Comparison of ENCODE assay signal across 10 cellular contexts in the genomic region with DNA sequence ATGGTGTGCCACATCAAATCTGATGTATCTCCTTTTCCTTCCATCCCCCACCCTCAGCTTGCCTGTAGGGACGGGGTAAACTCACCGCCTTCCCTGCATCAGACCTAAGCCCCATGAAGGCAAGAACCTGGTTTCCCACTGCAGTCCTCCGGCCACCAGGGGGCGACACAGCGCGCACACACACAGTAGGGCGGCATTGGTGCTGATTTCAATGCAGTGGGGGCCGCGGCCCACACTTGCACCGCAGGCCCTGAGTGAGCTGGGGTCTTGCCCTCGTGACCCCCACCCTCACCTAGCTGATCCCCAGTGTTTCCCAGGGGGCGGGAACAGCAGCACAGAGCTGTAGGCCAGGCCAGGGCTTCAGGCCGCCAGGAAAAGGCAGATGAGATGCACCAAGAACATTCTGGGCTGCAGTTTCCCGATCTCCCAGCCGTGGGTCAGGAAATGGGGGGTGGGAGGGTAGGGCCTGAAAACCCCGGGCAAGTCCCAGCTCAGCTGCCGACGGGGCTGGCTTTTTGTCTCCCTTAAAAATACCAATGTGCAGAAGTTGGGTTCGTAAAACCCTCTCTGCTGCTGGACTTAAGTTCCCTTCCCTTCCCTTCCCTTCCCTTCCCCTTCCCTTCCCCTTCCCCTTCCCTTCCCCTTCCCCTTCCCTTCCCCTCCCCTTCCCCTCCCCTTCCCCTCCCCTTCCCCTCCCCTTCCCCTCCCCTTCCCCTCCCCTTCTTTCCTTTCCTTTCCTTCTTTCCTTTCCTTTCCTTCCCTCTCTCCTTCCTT. TPM values are rescaled to one million over a fixed set of nuclear protein-coding genes. Genes with fewer than 3 reads are reported as not detected.
DNase-seq lines count a peak whose midpoint lies in the region; ATAC-seq and TF ChIP-seq lines count a peak whose summit lies in the region.
"Had no signal": no experiment of that assay in that cellular context is flagged by ENCODE, and none has a peak within 500 bp of the region (broad histone marks: within the 10 kb centered on the region; RNA-seq: fewer than 3 reads in every experiment).

No MANE protein-coding gene starts in this region.

- no peaks in the 10 kb centered on the region for H3K36me3 ChIP-seq in Loucy (ENCODE audit: insufficient read depth, low read length)

- ATAC-seq in GM21423 (IDR thresholded peaks at IDR 0.05; ENCODE audit: unreplicated experiment) = no peak
- ATAC-seq in stimulated activated memory B cell treated with anti-CD40 and anti-IgM and Interleukin-4, amounts not matched to agents 10 μg/mL and 1 μg/mL and 100 μg/mL, for 72 hours = no peak
- no peak for ATAC-seq in HG02981 (IDR thresholded peaks at IDR 0.05; ENCODE audit: unreplicated experiment)

- H3K4me1 ChIP-seq in Loucy (ENCODE audit: insufficient read depth, low read length, poor library complexity, severe bottlenecking) = peaks cover 30% of the 10 kb centered on the region

- no peaks in the 10 kb centered on the region for H3K27me3 ChIP-seq in Loucy (ENCODE audit: insufficient read depth, low read length, poor library complexity, severe bottlenecking)

- peaks cover 29% of the 10 kb centered on the region for H3K79me2 ChIP-seq in Loucy (ENCODE audit: insufficient read depth, low read length)

- H3K4me3 ChIP-seq in AG10803 (ENCODE audit: low read length) (no peak overlapping the region), Loucy (ENCODE audit: low read length, poor library complexity, severe bottlenecking) (no peak overlapping the region)

- no peak overlapping the region for H3K27ac Mint-ChIP-seq in activated T-helper 2 cell treated with anti-CD3 and anti-CD28 coated beads, Interferon-gamma antibody, Interleukin-2, Interleukin-4, amounts not matched to agents 10 μg/mL and 5 μg/mL and 100 μg/mL, durations not matched to agents 14 hours and 24 hours and 36 hours
- H3K27ac Mint-ChIP-seq in mesothelial cell of epicardium = no peak overlapping the region
- no peak overlapping the region for H3K27ac Mint-ChIP-seq in stimulated activated memory B cell treated with anti-CD40 and anti-IgM and Interleukin-4, amounts not matched to agents 10 μg/mL and 1 μg/mL and 100 μg/mL, for 72 hours

- no peak overlapping the region for H2AFZ ChIP-seq in Loucy (ENCODE audit: low read length)

- peaks cover 5% of the 10 kb centered on the region for H3K9me3 Mint-ChIP-seq in activated T-helper 2 cell treated with anti-CD3 and anti-CD28 coated beads, Interferon-gamma antibody, Interleukin-2, Interleukin-4, amounts not matched to agents 10 μg/mL and 5 μg/mL and 100 μg/mL, durations not matched to agents 14 hours and 24 hours and 36 hours
- H3K9me3 Mint-ChIP-seq in mesothelial cell of epicardium = peaks cover 5% of the 10 kb centered on the region
- peaks cover 4% of the 10 kb centered on the region for H3K9me3 Mint-ChIP-seq in stimulated activated memory B cell treated with anti-CD40 and anti-IgM and Interleukin-4, amounts not matched to agents 10 μg/mL and 1 μg/mL and 100 μg/mL, for 72 hours

- H3K4me3 Mint-ChIP-seq in activated T-helper 2 cell treated with anti-CD3 and anti-CD28 coated beads, Interferon-gamma antibody, Interleukin-2, Interleukin-4, amounts not matched to agents 10 μg/mL and 5 μg/mL and 100 μg/mL, durations not matched to agents 14 hours and 24 hours and 36 hours (ENCODE audit: low read depth) = no peak overlapping the region
- H3K4me3 Mint-ChIP-seq in mesothelial cell of epicardium = no peak overlapping the region
- H3K4me3 Mint-ChIP-seq in stimulated activated memory B cell treated with anti-CD40 and anti-IgM and Interleukin-4, amounts not matched to agents 10 μg/mL and 1 μg/mL and 100 μg/mL, for 72 hours = no peak overlapping the region

- peaks cover 4% of the 10 kb centered on the region; the same call in 1 of the 2 replicates for H3F3A ChIP-seq in Loucy (ENCODE audit: low read depth)

- intact Hi-C loops in activated T-helper 2 cell treated with anti-CD3 and anti-CD28 coated beads, Interferon-gamma antibody, Interleukin-2, Interleukin-4, amounts not matched to agents 10 μg/mL and 5 μg/mL and 100 μg/mL, durations not matched to agents 14 hours and 24 hours and 36 hours (cut with micrococcal nuclease) = no loop called here

- H3K9ac ChIP-seq in Loucy (ENCODE audit: low read depth, low read length, poor library complexity, severe bottlenecking) = no peak overlapping the region

- no peaks in the 10 kb centered on the region for H3K36me3 Mint-ChIP-seq in activated T-helper 2 cell treated with anti-CD3 and anti-CD28 coated beads, Interferon-gamma antibody, Interleukin-2, Interleukin-4, amounts not matched to agents 10 μg/mL and 5 μg/mL and 100 μg/mL, durations not matched to agents 14 hours and 24 hours and 36 hours (ENCODE audit: low read depth)
- H3K36me3 Mint-ChIP-seq in mesothelial cell of epicardium = no peaks in the 10 kb centered on the region
- H3K36me3 Mint-ChIP-seq in stimulated activated memory B cell treated with anti-CD40 and anti-IgM and Interleukin-4, amounts not matched to agents 10 μg/mL and 1 μg/mL and 100 μg/mL, for 72 hours = no peaks in the 10 kb centered on the region

- no peak overlapping the region for H3K4me2 ChIP-seq in Loucy (ENCODE audit: low read depth, low read length, poor library complexity, severe bottlenecking)

- H3K27me3 Mint-ChIP-seq in activated T-helper 2 cell treated with anti-CD3 and anti-CD28 coated beads, Interferon-gamma antibody, Interleukin-2, Interleukin-4, amounts not matched to agents 10 μg/mL and 5 μg/mL and 100 μg/mL, durations not matched to agents 14 hours and 24 hours and 36 hours (ENCODE audit: low read depth) = peaks cover 12% of the 10 kb centered on the region
- H3K27me3 Mint-ChIP-seq in mesothelial cell of epicardium (ENCODE audit: low read depth) = peaks cover 3% of the 10 kb centered on the region
- H3K27me3 Mint-ChIP-seq in stimulated activated memory B cell treated with anti-CD40 and anti-IgM and Interleukin-4, amounts not matched to agents 10 μg/mL and 1 μg/mL and 100 μg/mL, for 72 hours = peaks cover 61% of the 10 kb centered on the region

- no peak for DNase-seq in AG10803 (ENCODE audit: low read depth)
- peak; percentile 13 for DNase-seq in activated T-helper 2 cell treated with anti-CD3 and anti-CD28 coated beads, Interferon-gamma antibody, Interleukin-2, Interleukin-4, amounts not matched to agents 10 μg/mL and 5 μg/mL and 100 μg/mL, durations not matched to agents 14 hours and 24 hours and 36 hours (ENCODE audit: low spot score)
- DNase-seq in mesothelial cell of epicardium (ENCODE audit: low spot score in 2 of 2, unreplicated experiment in 2 of 2) = no peak
- no peak for DNase-seq in islet precursor cell

- no peaks in the 10 kb centered on the region for H3K9me3 ChIP-seq in Loucy (ENCODE audit: insufficient read depth, low read depth, low read length)

- H3K4me1 Mint-ChIP-seq in activated T-helper 2 cell treated with anti-CD3 and anti-CD28 coated beads, Interferon-gamma antibody, Interleukin-2, Interleukin-4, amounts not matched to agents 10 μg/mL and 5 μg/mL and 100 μg/mL, durations not matched to agents 14 hours and 24 hours and 36 hours (ENCODE audit: low read depth) = no peaks in the 10 kb centered on the region
- H3K4me1 Mint-ChIP-seq in mesothelial cell of epicardium = peaks cover 15% of the 10 kb centered on the region
- H3K4me1 Mint-ChIP-seq in stimulated activated memory B cell treated with anti-CD40 and anti-IgM and Interleukin-4, amounts not matched to agents 10 μg/mL and 1 μg/mL and 100 μg/mL, for 72 hours = peaks cover 16% of the 10 kb centered on the region

- H3K9me2 ChIP-seq in Loucy (replicated peaks; ENCODE audit: low read depth, low read length) = no peaks in the 10 kb centered on the region

- TF ChIP-seq CTCF in AG10803 (conservative IDR thresholded peaks at IDR 0.05; ENCODE audit: low read length) (peak; percentile 10; the same call in 1 of the 2 replicates), Loucy (conservative IDR thresholded peaks at IDR 0.05; ENCODE audit: low read length) (peak; percentile 86), mesothelial cell of epicardium (IDR thresholded peaks at IDR 0.05; ENCODE audit: unreplicated experiment) (peak; percentile 71)

- H4K20me1 ChIP-seq in Loucy (ENCODE audit: insufficient read depth, low read length, poor library complexity, severe bottlenecking) = no peaks in the 10 kb centered on the region

RNA-seq across cellular contexts. Expression of gene FAM163B, which starts 19.5 kb away (rescaled TPM):
- total RNA-seq in activated T-helper 2 cell treated with anti-CD3 and anti-CD28 coated beads, Interferon-gamma antibody, Interleukin-2, Interleukin-4, amounts not matched to agents 10 μg/mL and 5 μg/mL and 100 μg/mL, durations not matched to agents 14 hours and 24 hours and 36 hours = not detected in 2 replicates
- total RNA-seq in mesothelial cell of epicardium = 0.22 to 0.72 TPM (median 0.72 TPM) in 3 replicates
- total RNA-seq: subcutaneous adipose tissue had no signal

RNA-seq across cellular contexts. Expression of gene DBH, which starts 46.5 kb away (rescaled TPM):
- not detected in 2 replicates for total RNA-seq in activated T-helper 2 cell treated with anti-CD3 and anti-CD28 coated beads, Interferon-gamma antibody, Interleukin-2, Interleukin-4, amounts not matched to agents 10 μg/mL and 5 μg/mL and 100 μg/mL, durations not matched to agents 14 hours and 24 hours and 36 hours
- total RNA-seq in mesothelial cell of epicardium = not detected in 3 replicates
- total RNA-seq: RPMI7951, subcutaneous adipose tissue had no signal

RNA-seq across cellular contexts. Expression of gene ADAMTSL2, which starts 55.1 kb away (rescaled TPM):
- not detected in 2 replicates for total RNA-seq in activated T-helper 2 cell treated with anti-CD3 and anti-CD28 coated beads, Interferon-gamma antibody, Interleukin-2, Interleukin-4, amounts not matched to agents 10 μg/mL and 5 μg/mL and 100 μg/mL, durations not matched to agents 14 hours and 24 hours and 36 hours
- total RNA-seq in mesothelial cell of epicardium = 6.2 to 7.0 TPM (median 6.5 TPM) in 3 replicates

Comparison
In these comparisons a context has a peak if more than half of its experiments do, and no peak if none do; other contexts are left out.
1. CTCF ChIP-seq: peak in every context shown above with its lines; median percentile 86 in Loucy; 71 in mesothelial cell of epicardium; 10 in AG10803.